Comparison of ENCODE assay signal across 18 cellular contexts in genomic region chr2:173062806-173063205, GRCh38.
"Had no signal": no experiment of that assay in that cellular context is flagged by ENCODE, and none has a peak within 500 bp of the region (broad histone marks: within the 10 kb centered on the region; RNA-seq: fewer than 3 reads in every experiment).

No MANE protein-coding gene starts in this region.

- H3K9ac ChIP-seq: parathyroid adenoma had no signal

- H3K9me3 ChIP-seq: ascending aorta, stomach had no signal

- H3K36me3 ChIP-seq: ascending aorta, stomach had no signal

- H3K4me1 ChIP-seq: parathyroid adenoma, stomach had no signal

- H3K4me3 ChIP-seq: ascending aorta, lung, smooth muscle cell, stomach had no signal

- H3K4me2 ChIP-seq: smooth muscle cell had no signal

- H3K79me2 ChIP-seq: parathyroid adenoma had no signal

- H3K27ac ChIP-seq: ascending aorta, parathyroid adenoma, stomach had no signal

- ATAC-seq: left lobe of liver, sciatic nerve had no signal

- DNase-seq: activated CD4-positive, alpha-beta T cell treated with anti-CD3 and anti-CD28 coated beads, Interleukin-2, amount 50 U/mL, for 4 hours; activated naive CD4-positive, alpha-beta T cell; activated T-cell treated with anti-CD3 and anti-CD28 coated beads for 4 hours; cerebellar nuclear complex; cortex of kidney; effector CD4-positive, alpha-beta T cell; glutamatergic neuron; hypothalamus; kidney; midbrain; stimulated activated CD4-positive, alpha-beta T cell treated with anti-CD3 and anti-CD28 coated beads, Interleukin-4, amount 100 ng/mL, for 1 hour; stomach had no signal

- H3K27me3 ChIP-seq: ascending aorta, stomach had no signal

- H2AFZ ChIP-seq: parathyroid adenoma had no signal
